ENCODE assay signal across 9 cellular contexts in genomic region chr5:177431317-177432142, GRCh38. TPM values are rescaled to one million over a fixed set of nuclear protein-coding genes. Genes with fewer than 3 reads are reported as not detected.
DNase-seq lines count a peak whose midpoint lies in the region; ATAC-seq and TF ChIP-seq lines count a peak whose summit lies in the region.
"Had no signal": no experiment of that assay in that cellular context is flagged by ENCODE, and none has a peak within 500 bp of the region (broad histone marks: within the 10 kb centered on the region; RNA-seq: fewer than 3 reads in every experiment).

No MANE protein-coding gene starts in this region.

- POLR2A ChIA-PET in SK-N-SH (lab: Yijun Ruan, JAX) = interaction anchor here (1.5 kb wide), 1 partner anchor 14 kb away, joined by 3 read pairs; no protein-coding TSS in a partner anchor
- POLR2A ChIA-PET in activated CD8-positive, alpha-beta T cell treated with anti-CD3 and anti-CD28 coated beads for 36 hours (lab: Charles Lee) = interaction anchor here (0.7 to 15.2 kb wide), 13 partner anchors 9 to 123 kb away, joined by 3 to 606 read pairs (median 6); partner anchors contain the start of gene PRR7

- H2AFZ ChIP-seq in SK-N-SH (ENCODE audit: low read depth) = no peak overlapping the region

- H3K4me2 ChIP-seq in SK-N-SH = no peak overlapping the region

- H3K9me3 Mint-ChIP-seq in activated CD8-positive, alpha-beta T cell treated with anti-CD3 and anti-CD28 coated beads for 36 hours = no peaks in the 10 kb centered on the region

- no peak for ATAC-seq in SK-N-SH treated with all-trans-retinoic acid at 6 μM for 48 hours
- ATAC-seq in HG03457 (IDR thresholded peaks at IDR 0.05; ENCODE audit: unreplicated experiment) = peak; percentile 31
- ATAC-seq in activated CD8-positive, alpha-beta T cell treated with anti-CD3 and anti-CD28 coated beads for 36 hours = peak; percentile 37

- no peak for TF ChIP-seq RAD21 in SK-N-SH (IDR thresholded peaks at IDR 0.05; ENCODE audit: low read length)

- CTCF ChIA-PET in SK-N-SH (lab: Yijun Ruan, JAX) = interaction anchor here (0.9 to 10.8 kb wide), 11 partner anchors 9 to 69 kb away, joined by 3 to 120 read pairs (median 4); no protein-coding TSS in a partner anchor
- CTCF ChIA-PET in activated CD8-positive, alpha-beta T cell treated with anti-CD3 and anti-CD28 coated beads for 36 hours (lab: Charles Lee) = interaction anchor here (0.7 to 7.0 kb wide), 17 partner anchors 10 to 122 kb away, joined by 3 to 71 read pairs (median 5); partner anchors contain the start of genes F12, LMAN2 and PRR7

- H3K27me3 ChIP-seq in SK-N-SH (ENCODE audit: insufficient read depth) (no peaks in the 10 kb centered on the region), left ventricle myocardium inferior (ENCODE audit: low read depth) (no peaks in the 10 kb centered on the region)

- intact Hi-C loops in activated CD8-positive, alpha-beta T cell treated with anti-CD3 and anti-CD28 coated beads for 36 hours (cut with micrococcal nuclease) = no loop called here
- intact Hi-C loops in left ventricle myocardium inferior (cut with micrococcal nuclease) = no loop called here

- 97% methylated on average over 9 of the region's 29 CpGs for WGBS in SK-N-SH (ENCODE audit: low lambda C conversion rate)

- H4K20me1 ChIP-seq in SK-N-SH (ENCODE audit: insufficient read depth) = 0 out of 2 replicates have a peak, but pooled peaks cover 13% of the 10 kb centered on the region

- H3K36me3 ChIP-seq in SK-N-SH (replicated peaks in 1 of 2; ENCODE audit: control insufficient read depth in 1 of 2, insufficient read depth in 2 of 2, low read length in 1 of 2) = peaks cover 7 to 50% of the 10 kb centered on the region in 2 experiments
- H3K36me3 ChIP-seq in left ventricle myocardium inferior = peaks cover 50% of the 10 kb centered on the region

- H3K4me1 Mint-ChIP-seq in activated CD8-positive, alpha-beta T cell treated with anti-CD3 and anti-CD28 coated beads for 36 hours (ENCODE audit: low read depth) = peaks cover 57% of the 10 kb centered on the region

- peak overlapping the region; percentile 97 for H3K4me3 Mint-ChIP-seq in activated CD8-positive, alpha-beta T cell treated with anti-CD3 and anti-CD28 coated beads for 36 hours

- H3K27me3 Mint-ChIP-seq in activated CD8-positive, alpha-beta T cell treated with anti-CD3 and anti-CD28 coated beads for 36 hours = no peaks in the 10 kb centered on the region

- no peak overlapping the region for H3K9ac ChIP-seq in SK-N-SH

- TF ChIP-seq CTCF in SK-N-SH (IDR thresholded peaks at IDR 0.05) (no peak), left ventricle myocardium inferior (IDR thresholded peaks at IDR 0.05; ENCODE audit: borderline replicate concordance) (no peak)
- no peak for TF ChIP-seq CTCF in activated CD8-positive, alpha-beta T cell treated with anti-CD3 and anti-CD28 coated beads for 36 hours (IDR thresholded peaks at IDR 0.05)

- H3K9me3 ChIP-seq in SK-N-SH (no peaks in the 10 kb centered on the region), left ventricle myocardium inferior (replicated peaks) (no peaks in the 10 kb centered on the region)

- peaks cover 30% of the 10 kb centered on the region for H3K79me2 ChIP-seq in SK-N-SH (ENCODE audit: insufficient read depth)

- H3F3A ChIP-seq in SK-N-SH (replicated peaks; ENCODE audit: insufficient read depth) = peaks cover 5% of the 10 kb centered on the region

- DNase-seq in SK-N-SH = no peak
- peak; percentile 92 for DNase-seq in activated CD8-positive, alpha-beta T cell treated with anti-CD3 and anti-CD28 coated beads for 36 hours
- DNase-seq in left ventricle myocardium inferior = peak; percentile 36
- peak in 14 of 49 donors; percentile 23 to 68 (median 36) for DNase-seq in substantia nigra (lab: John Stamatoyannopoulos, UW)
- DNase-seq in NCI-H510A treated with DMSO at 0.1 percent for 48 hours (lab: John Stamatoyannopoulos, UW) = no peak
- no peak for DNase-seq in putamen (ENCODE audit: low spot score)

- TF ChIP-seq EP300 in SK-N-SH (IDR thresholded peaks at IDR 0.05; ENCODE audit: borderline replicate concordance in 1 of 2, low read depth in 1 of 2, low read length in 1 of 2) = no peak

- H3K36me3 Mint-ChIP-seq in activated CD8-positive, alpha-beta T cell treated with anti-CD3 and anti-CD28 coated beads for 36 hours (ENCODE audit: low read depth) = peaks cover 83% of the 10 kb centered on the region

- H3K4me1 ChIP-seq in SK-N-SH (ENCODE audit: control insufficient read depth in 1 of 2, insufficient read depth in 2 of 2, low read depth in 1 of 2, low read length in 1 of 2) (peaks cover 0 to 26% of the 10 kb centered on the region in 2 experiments; a peak in 1 of 4 replicates), left ventricle myocardium inferior (peaks cover 43% of the 10 kb centered on the region)

- H3K27ac Mint-ChIP-seq in activated CD8-positive, alpha-beta T cell treated with anti-CD3 and anti-CD28 coated beads for 36 hours = peak overlapping the region; percentile 98

- H3K4me3 ChIP-seq in SK-N-SH (ENCODE audit: low read depth in 2 of 2, low read length in 1 of 2) (no peak overlapping the region), left ventricle myocardium inferior (no peak overlapping the region)

- H3K9me2 ChIP-seq in SK-N-SH = no peaks in the 10 kb centered on the region

- no peak overlapping the region; a peak in 1 of 4 replicates for H3K27ac ChIP-seq in SK-N-SH (ENCODE audit: low read depth in 2 of 2, low read length in 1 of 2)
- H3K27ac ChIP-seq in left ventricle myocardium inferior (replicated peaks) = peak overlapping the region; percentile 61
- peak overlapping the region; percentile 76 for H3K27ac ChIP-seq in substantia nigra (ENCODE audit: low read depth, low read length, poor library complexity, severe bottlenecking)

TF ChIP-seq in SK-N-SH, 30 proteins besides CTCF, POLR2A, EP300 and RAD21:
- TF ChIP-seq, protein P1, sequence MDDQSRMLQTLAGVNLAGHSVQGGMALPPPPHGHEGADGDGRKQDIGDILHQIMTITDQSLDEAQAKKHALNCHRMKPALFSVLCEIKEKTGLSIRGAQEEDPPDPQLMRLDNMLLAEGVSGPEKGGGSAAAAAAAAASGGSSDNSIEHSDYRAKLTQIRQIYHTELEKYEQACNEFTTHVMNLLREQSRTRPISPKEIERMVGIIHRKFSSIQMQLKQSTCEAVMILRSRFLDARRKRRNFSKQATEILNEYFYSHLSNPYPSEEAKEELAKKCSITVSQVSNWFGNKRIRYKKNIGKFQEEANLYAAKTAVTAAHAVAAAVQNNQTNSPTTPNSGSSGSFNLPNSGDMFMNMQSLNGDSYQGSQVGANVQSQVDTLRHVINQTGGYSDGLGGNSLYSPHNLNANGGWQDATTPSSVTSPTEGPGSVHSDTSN (IDR thresholded peaks at IDR 0.05) = 0 out of 2 replicates have a peak, but pooled peaks have one; percentile 2
- TF ChIP-seq MXI1 (IDR thresholded peaks at IDR 0.05; ENCODE audit: low read depth, low read length) = no peak
- no peak for TF ChIP-seq FOSL2 (IDR thresholded peaks at IDR 0.05; ENCODE audit: borderline replicate concordance, low read depth)
- no peak for TF ChIP-seq MEF2A (IDR thresholded peaks at IDR 0.05; ENCODE audit: borderline replicate concordance, low read depth)
TF ChIP-seq in SK-N-SH: peak in this region for 1.

TF ChIP-seq in SK-N-SH treated with all-trans-retinoic acid at 6 μM for 48 hours, 23 proteins besides CTCF, POLR2A, EP300 and RAD21 (continues in another document):
- TF ChIP-seq PPARA (CRISPR knock-in tag; IDR thresholded peaks at IDR 0.05; ENCODE audit: borderline replicate concordance) = no peak
- no peak for TF ChIP-seq CREB5 (CRISPR knock-in tag; IDR thresholded peaks at IDR 0.05; ENCODE audit: low read depth)
- no peak for TF ChIP-seq ARNTL (CRISPR knock-in tag; IDR thresholded peaks at IDR 0.05; ENCODE audit: borderline replicate concordance, low read depth)
- TF ChIP-seq ZFP3 (CRISPR knock-in tag; IDR thresholded peaks at IDR 0.05) = no peak
- no peak for TF ChIP-seq GLIS3 (CRISPR knock-in tag; IDR thresholded peaks at IDR 0.05)
- TF ChIP-seq ZNF565 (CRISPR knock-in tag; conservative IDR thresholded peaks at IDR 0.05; ENCODE audit: low read depth) = no peak

RNA-seq across cellular contexts. Expression of gene GRK6, which starts 5.1 kb away (rescaled TPM):
- polyA plus RNA-seq in SK-N-SH (2012; rRNA removed) = 35.9 and 39.5 TPM in 2 replicates
- polyA plus RNA-seq in SK-N-SH (2012; cell fraction: cytosol; rRNA removed) = 28.3 and 36.2 TPM in 2 replicates
- polyA plus RNA-seq in SK-N-SH (2012; cell fraction: nucleus; rRNA removed) = 28.0 and 30.6 TPM in 2 replicates
- 100 to 1,000 TPM; 133 to 137 TPM for total RNA-seq in activated CD8-positive, alpha-beta T cell treated with anti-CD3 and anti-CD28 coated beads for 36 hours
- total RNA-seq in left ventricle myocardium inferior = 15.6 TPM

RNA-seq across cellular contexts. Expression of gene PRR7, which starts 15.1 kb away (rescaled TPM):
- 12.5 and 17.1 TPM in 2 replicates for polyA plus RNA-seq in SK-N-SH (2012; rRNA removed)
- polyA plus RNA-seq in SK-N-SH (2012; cell fraction: cytosol; rRNA removed) = 12.6 and 23.0 TPM in 2 replicates
- polyA plus RNA-seq in SK-N-SH (2012; cell fraction: nucleus; rRNA removed) = 29.5 and 41.3 TPM in 2 replicates
- total RNA-seq in activated CD8-positive, alpha-beta T cell treated with anti-CD3 and anti-CD28 coated beads for 36 hours = 10 to 100 TPM; 32.6 to 36.4 TPM
- 2.1 TPM for total RNA-seq in left ventricle myocardium inferior

RNA-seq across cellular contexts. Expression of gene F12, which starts 22.2 kb away (rescaled TPM):
- 3.8 and 4.3 TPM in 2 replicates for polyA plus RNA-seq in SK-N-SH (2012; rRNA removed)
- polyA plus RNA-seq in SK-N-SH (2012; cell fraction: cytosol; rRNA removed) = 1.2 and 3.0 TPM in 2 replicates
- polyA plus RNA-seq in SK-N-SH (2012; cell fraction: nucleus; rRNA removed) = 8.5 and 16.3 TPM in 2 replicates
- total RNA-seq in activated CD8-positive, alpha-beta T cell treated with anti-CD3 and anti-CD28 coated beads for 36 hours = 1 to 10 TPM; 7.9 TPM
- total RNA-seq in left ventricle myocardium inferior = not detected

RNA-seq across cellular contexts. Expression of gene PFN3, which starts 31.1 kb away (rescaled TPM):
- polyA plus RNA-seq in SK-N-SH (2012; rRNA removed) = not detected in 2 replicates
- not detected in 2 replicates for polyA plus RNA-seq in SK-N-SH (2012; cell fraction: cytosol; rRNA removed)
- polyA plus RNA-seq in SK-N-SH (2012; cell fraction: nucleus; rRNA removed) = not detected in 2 replicates
- not detected for total RNA-seq in activated CD8-positive, alpha-beta T cell treated with anti-CD3 and anti-CD28 coated beads for 36 hours
- not detected for total RNA-seq in left ventricle myocardium inferior
- polyA plus RNA-seq: neural cell had no signal

RNA-seq across cellular contexts. Expression of gene DBN1, which starts 41.9 kb away (rescaled TPM):
- polyA plus RNA-seq in SK-N-SH (2012; rRNA removed) = 176 and 244 TPM in 2 replicates
- 109 and 114 TPM in 2 replicates for polyA plus RNA-seq in SK-N-SH (2012; cell fraction: cytosol; rRNA removed)
- polyA plus RNA-seq in SK-N-SH (2012; cell fraction: nucleus; rRNA removed) = 1,021 and 1,050 TPM in 2 replicates
- total RNA-seq in activated CD8-positive, alpha-beta T cell treated with anti-CD3 and anti-CD28 coated beads for 36 hours = 100 to 1,000 TPM; 101 to 105 TPM
- 21.8 TPM for total RNA-seq in left ventricle myocardium inferior

Comparison
In these comparisons a context has a peak if more than half of its experiments do, and no peak if none do; other contexts are left out.
1. DNase-seq: peak in activated CD8-positive, alpha-beta T cell treated with anti-CD3 and anti-CD28 coated beads for 36 hours (single experiment) and left ventricle myocardium inferior (single experiment); none in SK-N-SH (single experiment), NCI-H510A treated with DMSO at 0.1 percent for 48 hours (single experiment) and putamen (single experiment).
2. H3K27ac ChIP-seq: peak in left ventricle myocardium inferior (single experiment) and substantia nigra (single experiment); none in SK-N-SH (0 of 2).
3. RNA of gene PRR7, which starts 15.1 kb away (total RNA-seq): 32.6 to 36.4 TPM in activated CD8-positive, alpha-beta T cell treated with anti-CD3 and anti-CD28 coated beads for 36 hours; 2.1 TPM in left ventricle myocardium inferior (single experiment); every median in the first group is over 10 times any median in the second.